8 cellular contexts compared by ENCODE assay signal in genomic region chr21:16195476-16195875, GRCh38.
DNase-seq lines count a peak whose midpoint lies in the region; ATAC-seq lines count a peak whose summit lies in the region.

No MANE protein-coding gene starts in this region.

- H3K4me1 ChIP-seq in HAP-1: peaks cover 20% of the 10 kb centered on the region

- H3K4me1 Mint-ChIP-seq in T-cell: peaks cover 2 to 39% (median 21%) of the 10 kb centered on the region in 3 donors

- CTCF ChIA-PET in T-cell (lab: Charles Lee): no interaction called here

- H3K9me3 Mint-ChIP-seq in T-cell: peaks cover 0 to 5% (median 0%) of the 10 kb centered on the region in 3 donors

- no peaks in the 10 kb centered on the region for H3K36me3 Mint-ChIP-seq in T-cell

- peak overlapping the region in 2 of 3 donors; percentile 17 to 66 for H3K4me3 Mint-ChIP-seq in T-cell

- H3K4me3 ChIP-seq in HAP-1: peak overlapping the region; percentile 30
- H3K4me3 ChIP-seq in skeletal muscle cell (ENCODE audit: low read depth, low read length): peak overlapping the region; percentile 51

- H3K36me3 ChIP-seq in HAP-1 (replicated peaks): no peaks in the 10 kb centered on the region

- DNase-seq in HAP-1 (ENCODE audit: low spot score in 2 of 2) (peak in 1 of 2 experiments; percentile 37), T-cell (no peak), globus pallidus (ENCODE audit: low spot score) (peak; percentile 50), skeletal muscle cell (ENCODE audit: low read depth) (peak; percentile 36)
- DNase-seq in effector CD8-positive, alpha-beta T cell (lab: John Stamatoyannopoulos, UW): no peak
- DNase-seq in activated naive CD4-positive, alpha-beta T cell treated with anti-CD3 and anti-CD28 coated beads, Interleukin-2, amount 50 U/mL, for 16 hours: no peak

- H3K9me3 ChIP-seq in HAP-1: 0 out of 2 replicates have a peak, but pooled peaks cover 2% of the 10 kb centered on the region

- H3K27me3 Mint-ChIP-seq in T-cell: no peaks in the 10 kb centered on the region

- in situ Hi-C loops in HAP-1 (cut with MboI; ENCODE audit: low sequenced_read_pairs): no loop called here

- no peaks in the 10 kb centered on the region for H3K27me3 ChIP-seq in HAP-1 (ENCODE audit: low read depth)

- no peak overlapping the region for H3K27ac Mint-ChIP-seq in T-cell

- POLR2A ChIA-PET in T-cell (lab: Charles Lee): no interaction called here

- ATAC-seq in T-cell (replicated peaks in 1 of 4): peak in 1 of 4 experiments; percentile 73
- ATAC-seq in GM19328 (IDR thresholded peaks at IDR 0.05; ENCODE audit: unreplicated experiment): no peak
- ATAC-seq in HG03439 (IDR thresholded peaks at IDR 0.05; ENCODE audit: unreplicated experiment): no peak

Comparison
In these comparisons a context has a peak if more than half of its experiments do, and no peak if none do; other contexts are left out.
1. DNase-seq: peak in globus pallidus (single experiment) and skeletal muscle cell (single experiment); none in T-cell (0 of 34), effector CD8-positive, alpha-beta T cell (single experiment) and activated naive CD4-positive, alpha-beta T cell treated with anti-CD3 and anti-CD28 coated beads, Interleukin-2, amount 50 U/mL, for 16 hours (single experiment).